24 cellular contexts compared by ENCODE assay signal in genomic region chr5:147939431-147940114, GRCh38.
DNase-seq lines count a peak whose midpoint lies in the region; ATAC-seq and TF ChIP-seq lines count a peak whose summit lies in the region.
"Had no signal": no experiment of that assay in that cellular context is flagged by ENCODE, and none has a peak within 500 bp of the region (broad histone marks: within the 10 kb centered on the region; RNA-seq: fewer than 3 reads in every experiment).

No MANE protein-coding gene starts in this region.

- no peaks in the 10 kb centered on the region for H3K4me1 Mint-ChIP-seq in stimulated activated naive CD8-positive, alpha-beta T cell treated with anti-CD3 and anti-CD28 coated beads, Interleukin-15, amount 100 ng/mL, for 72 hours
- H3K4me1 Mint-ChIP-seq: brain, nephron had no signal

- ATAC-seq in stimulated activated naive CD8-positive, alpha-beta T cell treated with anti-CD3 and anti-CD28 coated beads, Interleukin-15, amount 100 ng/mL, for 72 hours, result peak; percentile 33
- no peak for ATAC-seq in stimulated activated naive CD8-positive, alpha-beta T cell treated with anti-CD3 and anti-CD28 coated beads, Interleukin-15, Interleukin-2, amounts not matched to agents 100 U/mL and 50 U/mL, for 24 hours
- ATAC-seq in GM21737 (IDR thresholded peaks at IDR 0.05; ENCODE audit: unreplicated experiment), result no peak
- ATAC-seq: activated T-cell treated with anti-CD3 and anti-CD28 coated beads, Interleukin-2, amount 50 U/mL, for 4 hours had no signal

- no peaks in the 10 kb centered on the region for H3K27me3 Mint-ChIP-seq in stimulated activated naive CD8-positive, alpha-beta T cell treated with anti-CD3 and anti-CD28 coated beads, Interleukin-15, amount 100 ng/mL, for 72 hours
- H3K27me3 Mint-ChIP-seq: brain had no signal

- CTCF ChIA-PET in RWPE1 (lab: Yijun Ruan, JAX), result interaction anchor here (0.6 to 1.1 kb wide), 2 partner anchors 58 to 172 kb away, joined by 3 to 4 read pairs; no protein-coding TSS in a partner anchor

- POLR2A ChIA-PET in RWPE1 (lab: Yijun Ruan, JAX; ENCODE audit: low non-redundant PET), result no interaction called here

- H3K27ac Mint-ChIP-seq in stimulated activated naive CD8-positive, alpha-beta T cell treated with anti-CD3 and anti-CD28 coated beads, Interleukin-15, amount 100 ng/mL, for 72 hours, result no peak overlapping the region
- H3K27ac Mint-ChIP-seq: activated naive CD8-positive, alpha-beta T cell; brain; nephron; T-helper 1 cell treated with Interleukin-12 subunit alpha and Interleukin-12 subunit beta and Interleukin-4 antibody, amounts not matched to agents 30 μg/mL and 1 μg/mL, for 36 hours had no signal

- no peak overlapping the region for H3K27ac ChIP-seq in RWPE1
- H3K27ac ChIP-seq: coronary artery, hepatocyte, HL-60 had no signal

- no peak overlapping the region for H3K4me3 Mint-ChIP-seq in stimulated activated naive CD8-positive, alpha-beta T cell treated with anti-CD3 and anti-CD28 coated beads, Interleukin-15, amount 100 ng/mL, for 72 hours
- H3K4me3 Mint-ChIP-seq: activated naive CD8-positive, alpha-beta T cell; activated T-cell treated with anti-CD3 and anti-CD28 coated beads, Interleukin-2, amount 50 U/mL, for 4 hours; brain; nephron; T-helper 1 cell treated with Interleukin-12 subunit alpha and Interleukin-12 subunit beta and Interleukin-4 antibody, amounts not matched to agents 30 μg/mL and 1 μg/mL, for 36 hours had no signal

- H3K9me3 Mint-ChIP-seq in stimulated activated naive CD8-positive, alpha-beta T cell treated with anti-CD3 and anti-CD28 coated beads, Interleukin-15, amount 100 ng/mL, for 72 hours, result peaks cover 0 to 6% of the 10 kb centered on the region in 2 donors
- H3K9me3 Mint-ChIP-seq: activated T-cell treated with anti-CD3 and anti-CD28 coated beads, Interleukin-2, amount 50 U/mL, for 4 hours; T-helper 1 cell treated with Interleukin-12 subunit alpha and Interleukin-12 subunit beta and Interleukin-4 antibody, amounts not matched to agents 30 μg/mL and 1 μg/mL, for 36 hours had no signal

- TF ChIP-seq CTCF in RWPE1 (conservative IDR thresholded peaks at IDR 0.05; ENCODE audit: low read depth), result no peak

- DNase-seq in stimulated activated naive CD8-positive, alpha-beta T cell treated with anti-CD3 and anti-CD28 coated beads, Interleukin-15, amount 100 ng/mL, for 72 hours, result no peak
- no peak for DNase-seq in stimulated activated naive CD8-positive, alpha-beta T cell treated with anti-CD3 and anti-CD28 coated beads, Interleukin-15, Interleukin-2, amounts not matched to agents 100 U/mL and 50 U/mL, for 24 hours
- DNase-seq in RWPE1 (ENCODE audit: low spot score) (peak; percentile 31), iris pigment epithelial cell (ENCODE audit: low read depth) (peak; percentile 41), HCEC 1CT (no peak), NCI-H146 (lab: John Stamatoyannopoulos, UW) (no peak)
- no peak for DNase-seq in stimulated activated CD4-positive, alpha-beta T cell treated with anti-CD3 and anti-CD28 coated beads, Interleukin-2, amount 100 ng/mL, for 24 hours
- DNase-seq: activated T-cell treated with anti-CD3 and anti-CD28 coated beads, Interleukin-2, amount 50 U/mL, for 4 hours; C1 segment of cervical spinal cord; DMS 273 treated with DMSO at 0.1 percent for 48 hours; IMR-90; kidney; NCI-H1930; NCI-H526; OCI-M1; posterior cingulate gyrus had no signal

Comparison
In these comparisons a context has a peak if more than half of its experiments do, and no peak if none do; other contexts are left out.
1. DNase-seq: peak in RWPE1 (single experiment) and iris pigment epithelial cell (single experiment); none in stimulated activated naive CD8-positive, alpha-beta T cell treated with anti-CD3 and anti-CD28 coated beads, Interleukin-15, amount 100 ng/mL, for 72 hours (0 of 2), stimulated activated naive CD8-positive, alpha-beta T cell treated with anti-CD3 and anti-CD28 coated beads, Interleukin-15, Interleukin-2, amounts not matched to agents 100 U/mL and 50 U/mL, for 24 hours (single experiment), stimulated activated CD4-positive, alpha-beta T cell treated with anti-CD3 and anti-CD28 coated beads, Interleukin-2, amount 100 ng/mL, for 24 hours (0 of 2), HCEC 1CT (single experiment) and NCI-H146 (single experiment).